19 cellular contexts compared by ENCODE assay signal in the genomic region with DNA sequence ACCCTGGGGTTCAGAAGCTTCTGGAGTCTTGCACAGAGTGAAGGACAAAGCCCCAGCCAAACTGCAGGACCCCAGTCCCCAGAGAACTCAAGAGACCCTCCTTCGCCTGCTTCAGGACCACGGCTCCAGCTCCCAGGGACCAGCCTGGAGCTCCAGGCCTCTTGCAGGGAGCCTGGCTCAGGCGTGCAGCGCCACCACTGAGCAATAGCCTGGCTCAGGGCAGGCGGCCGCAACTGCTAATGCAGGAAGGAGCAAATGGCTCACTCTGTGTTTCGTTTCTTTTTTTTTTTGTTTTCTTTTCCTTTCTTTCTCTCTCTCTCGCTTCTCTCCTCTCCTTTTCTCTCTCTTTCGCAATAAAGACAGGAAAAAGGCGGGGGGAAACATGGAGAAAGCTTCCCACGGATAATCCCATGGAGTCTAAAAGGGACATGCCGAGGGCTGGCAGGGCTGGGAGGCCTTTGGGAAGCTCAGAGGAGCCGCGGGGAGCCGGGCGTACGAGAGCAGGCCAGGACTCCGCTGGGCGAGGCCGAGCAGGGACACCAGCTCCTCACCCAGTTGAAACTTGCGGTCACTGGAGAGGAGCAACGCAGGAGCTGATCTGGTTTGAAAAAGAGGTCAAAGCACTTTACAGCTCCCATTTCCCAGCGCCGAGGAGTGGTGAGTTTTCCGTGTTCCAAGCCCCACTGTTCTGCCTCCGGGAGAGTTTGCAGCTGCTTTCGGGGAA.
"Had no signal": no experiment of that assay in that cellular context is flagged by ENCODE, and none has a peak within 500 bp of the region (broad histone marks: within the 10 kb centered on the region; RNA-seq: fewer than 3 reads in every experiment).

No MANE protein-coding gene starts in this region.

- ATAC-seq: activated CD4-positive, CD25-positive, alpha-beta regulatory T cell treated with anti-CD3 and anti-CD28 coated beads, Interleukin-2, amount 50 U/mL, for 24 hours; left lobe of liver; natural killer cell treated with Interleukin-12 subunit alpha and Interleukin-12 subunit beta and Interleukin-15 and Interleukin-18, amount 100 ng/mL, for 72 hours had no signal

- H3K27me3 ChIP-seq: sigmoid colon, spleen, tibial nerve had no signal

- H3K9me3 ChIP-seq: sigmoid colon, spleen, tibial nerve had no signal

- H3K4me1 ChIP-seq: spleen had no signal

- H3K4me3 ChIP-seq: lung, sigmoid colon, spleen, tibial nerve had no signal

- H3K27ac ChIP-seq: sigmoid colon, spleen had no signal

- DNase-seq: activated CD4-positive, alpha-beta T cell treated with anti-CD3 and anti-CD28 coated beads, Interleukin-2, amount 50 U/mL, for 1 hour; activated CD8-positive, alpha-beta memory T cell treated with anti-CD3 and anti-CD28 coated beads for 24 hours; amniotic stem cell; dermis blood vessel endothelial cell; foreskin melanocyte; glutamatergic neuron; hippocampal formation; sigmoid colon; spleen; stimulated activated CD8-positive, alpha-beta memory T cell treated with anti-CD3 and anti-CD28 coated beads, Interleukin-4, amount 100 ng/mL, for 48 hours; stimulated activated naive CD4-positive, alpha-beta T cell; substantia nigra had no signal

- FAIRE-seq: keratinocyte, urothelium cell line had no signal
